In the genomic region with DNA sequence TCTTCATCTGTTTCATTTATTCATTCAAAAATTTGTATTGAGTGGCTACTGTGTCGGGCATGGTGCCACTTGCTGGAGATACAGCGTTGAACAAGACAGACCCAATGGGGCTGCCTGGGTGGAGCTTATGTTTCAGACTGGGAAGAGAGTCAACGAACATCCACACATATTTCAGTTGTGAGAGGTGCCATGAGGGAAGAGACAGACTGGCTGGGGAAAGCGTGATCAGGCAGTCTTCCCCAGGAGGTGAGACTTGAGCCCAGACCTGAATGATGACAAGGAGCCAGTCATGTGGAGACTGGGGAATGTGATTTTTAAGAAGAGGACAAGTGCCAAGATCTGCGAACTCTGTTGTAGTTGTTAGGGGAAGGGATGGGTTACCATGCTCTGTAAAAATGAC, we compare ENCODE assay signal across 22 cellular contexts.
"Had no signal": no experiment of that assay in that cellular context is flagged by ENCODE, and none has a peak within 500 bp of the region (broad histone marks: within the 10 kb centered on the region; RNA-seq: fewer than 3 reads in every experiment).

No MANE protein-coding gene starts in this region.

- ATAC-seq: body of pancreas; effector memory CD8-positive, alpha-beta T cell; left lobe of liver; right lobe of liver had no signal

- H3K27ac Mint-ChIP-seq: activated B cell treated with CpG ODN at 0.5 μM for 24 hours; activated CD4-positive, alpha-beta memory T cell treated with anti-CD3 and anti-CD28 coated beads for 36 hours; activated naive CD8-positive, alpha-beta T cell treated with anti-CD3 and anti-CD28 coated beads, Interleukin-2, amount 10 ng/mL, durations not matched to agents 7 days and 5 days; activated T-helper 2 cell treated with anti-CD3 and anti-CD28 coated beads, Interferon-gamma antibody, Interleukin-2, Interleukin-4, amounts not matched to agents 10 μg/mL and 5 μg/mL and 100 μg/mL, durations not matched to agents 14 hours and 24 hours and 36 hours; effector memory CD8-positive, alpha-beta T cell; stimulated activated naive CD8-positive, alpha-beta T cell treated with anti-CD3 and anti-CD28 coated beads, Interleukin-15, Interleukin-2, amounts not matched to agents 100 ng/mL and 50 ng/mL, for 24 hours had no signal

- DNase-seq: activated B cell treated with CpG ODN at 0.5 μM for 24 hours; activated CD4-positive, alpha-beta memory T cell treated with anti-CD3 and anti-CD28 coated beads for 36 hours; activated CD4-positive, alpha-beta T cell treated with anti-CD3 and anti-CD28 coated beads for 4 hours; activated naive CD4-positive, alpha-beta T cell treated with Interleukin-2 at 50 U/mL for 16 hours; activated naive CD8-positive, alpha-beta T cell treated with anti-CD3 and anti-CD28 coated beads, Interleukin-2, amount 10 ng/mL, durations not matched to agents 7 days and 5 days; activated T-cell treated with anti-CD3 and anti-CD28 coated beads, Interleukin-2, amount 50 U/mL, for 1 hour; amygdala; body of pancreas; dermis blood vessel endothelial cell; effector memory CD8-positive, alpha-beta T cell; kidney; mammary epithelial cell; ovary; right lobe of liver; small intestine; stimulated activated CD4-positive, alpha-beta T cell treated with anti-CD3 and anti-CD28 coated beads, Interleukin-15, amount 100 ng/mL, for 24 hours; stimulated activated CD4-positive, alpha-beta T cell treated with anti-CD3 and anti-CD28 coated beads, Interleukin-2, amount 100 ng/mL, for 48 hours had no signal

- H3K27me3 ChIP-seq: body of pancreas, ovary, right lobe of liver, tibial nerve had no signal

- H3K27ac ChIP-seq: body of pancreas, ovary, right lobe of liver had no signal

- H3K9me3 Mint-ChIP-seq: activated B cell treated with CpG ODN at 0.5 μM for 24 hours; activated CD4-positive, alpha-beta memory T cell treated with anti-CD3 and anti-CD28 coated beads for 36 hours; activated naive CD8-positive, alpha-beta T cell treated with anti-CD3 and anti-CD28 coated beads, Interleukin-2, amount 10 ng/mL, durations not matched to agents 7 days and 5 days; activated T-helper 2 cell treated with anti-CD3 and anti-CD28 coated beads, Interferon-gamma antibody, Interleukin-2, Interleukin-4, amounts not matched to agents 10 μg/mL and 5 μg/mL and 100 μg/mL, durations not matched to agents 14 hours and 24 hours and 36 hours; effector memory CD8-positive, alpha-beta T cell; stimulated activated naive CD8-positive, alpha-beta T cell treated with anti-CD3 and anti-CD28 coated beads, Interleukin-15, Interleukin-2, amounts not matched to agents 100 ng/mL and 50 ng/mL, for 24 hours had no signal

- H3K4me3 ChIP-seq: body of pancreas, ovary, right lobe of liver, tibial nerve had no signal

- H3K9me3 ChIP-seq: body of pancreas, ovary, right lobe of liver, tibial nerve had no signal

- H3K4me3 Mint-ChIP-seq: activated B cell treated with CpG ODN at 0.5 μM for 24 hours; activated CD4-positive, alpha-beta memory T cell treated with anti-CD3 and anti-CD28 coated beads for 36 hours; activated naive CD8-positive, alpha-beta T cell treated with anti-CD3 and anti-CD28 coated beads, Interleukin-2, amount 10 ng/mL, durations not matched to agents 7 days and 5 days; effector memory CD8-positive, alpha-beta T cell; neural crest cell; stimulated activated naive CD8-positive, alpha-beta T cell treated with anti-CD3 and anti-CD28 coated beads, Interleukin-15, Interleukin-2, amounts not matched to agents 100 ng/mL and 50 ng/mL, for 24 hours had no signal

- H3K27me3 Mint-ChIP-seq: activated B cell treated with CpG ODN at 0.5 μM for 24 hours; activated CD4-positive, alpha-beta memory T cell treated with anti-CD3 and anti-CD28 coated beads for 36 hours; activated naive CD8-positive, alpha-beta T cell treated with anti-CD3 and anti-CD28 coated beads, Interleukin-2, amount 10 ng/mL, durations not matched to agents 7 days and 5 days; effector memory CD8-positive, alpha-beta T cell; stimulated activated naive CD8-positive, alpha-beta T cell treated with anti-CD3 and anti-CD28 coated beads, Interleukin-15, Interleukin-2, amounts not matched to agents 100 ng/mL and 50 ng/mL, for 24 hours had no signal

- H3K36me3 ChIP-seq: ovary, right lobe of liver, tibial nerve had no signal

- H3K4me1 ChIP-seq: body of pancreas, right lobe of liver had no signal

- H3K36me3 Mint-ChIP-seq: activated naive CD8-positive, alpha-beta T cell treated with anti-CD3 and anti-CD28 coated beads, Interleukin-2, amount 10 ng/mL, durations not matched to agents 7 days and 5 days had no signal
